In the genomic region with DNA sequence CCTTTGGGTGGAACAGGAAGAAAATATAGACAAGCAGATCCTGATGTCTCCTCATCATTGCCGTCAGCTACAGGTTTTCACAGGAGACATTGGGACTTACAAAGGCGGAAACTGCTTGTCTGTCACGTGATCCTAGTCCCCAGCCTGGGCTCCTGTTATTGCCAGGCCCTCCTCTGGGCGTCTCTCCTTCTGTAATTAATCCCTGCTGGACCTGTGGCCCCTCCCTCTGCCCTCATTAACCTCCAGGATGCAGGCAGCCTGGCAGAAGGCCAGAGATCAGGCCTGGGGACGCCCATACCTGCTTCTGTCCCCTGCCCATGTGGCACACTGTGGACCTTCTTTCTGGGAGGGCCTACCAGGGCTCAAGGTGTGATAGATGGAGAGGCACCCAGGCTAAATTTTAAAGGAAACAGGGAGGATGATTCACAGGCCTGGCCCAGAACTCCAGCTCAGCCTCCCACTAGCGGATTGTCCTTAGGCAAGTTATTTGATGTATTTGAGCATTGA, we compare ENCODE assay signal across 9 cellular contexts. TPM values are rescaled to one million over a fixed set of nuclear protein-coding genes. Genes with fewer than 3 reads are reported as not detected.
A peak's percentile ranks its signal among the peaks of the same experiment; 100 is the strongest.
DNase-seq lines count a peak whose midpoint lies in the region; ATAC-seq and TF ChIP-seq lines count a peak whose summit lies in the region.
"Had no signal": no experiment of that assay in that cellular context is flagged by ENCODE, and none has a peak within 500 bp of the region (broad histone marks: within the 10 kb centered on the region; RNA-seq: fewer than 3 reads in every experiment).

No MANE protein-coding gene starts in this region.

- H3K9me3 Mint-ChIP-seq in dendritic cell treated with granulocyte-macrophage colony-stimulating factor and Interleukin-4, amounts not matched to agents 40 ng/mL and 50 ng/mL, for 4 days = no peaks in the 10 kb centered on the region
- H3K9me3 Mint-ChIP-seq in endothelial cell (ENCODE audit: unreplicated experiment) = no peaks in the 10 kb centered on the region

- intact Hi-C loops in dendritic cell treated with granulocyte-macrophage colony-stimulating factor and Interleukin-4, amounts not matched to agents 40 ng/mL and 50 ng/mL, for 4 days (cut with micrococcal nuclease) = no loop called here
- intact Hi-C loops in posterior vena cava (cut with DNase I) = no loop called here

- peaks cover 89% of the 10 kb centered on the region for H3K4me1 Mint-ChIP-seq in dendritic cell treated with granulocyte-macrophage colony-stimulating factor and Interleukin-4, amounts not matched to agents 40 ng/mL and 50 ng/mL, for 4 days (ENCODE audit: low read depth)
- peaks cover 15% of the 10 kb centered on the region for H3K4me1 Mint-ChIP-seq in endothelial cell (ENCODE audit: unreplicated experiment)

- H3K27me3 Mint-ChIP-seq in dendritic cell treated with granulocyte-macrophage colony-stimulating factor and Interleukin-4, amounts not matched to agents 40 ng/mL and 50 ng/mL, for 4 days = no peaks in the 10 kb centered on the region
- H3K27me3 Mint-ChIP-seq in endothelial cell (ENCODE audit: unreplicated experiment) = peaks cover 14% of the 10 kb centered on the region

- no peak for ATAC-seq in HG03460 (IDR thresholded peaks at IDR 0.05; ENCODE audit: unreplicated experiment)

- H3K27ac Mint-ChIP-seq in dendritic cell treated with granulocyte-macrophage colony-stimulating factor and Interleukin-4, amounts not matched to agents 40 ng/mL and 50 ng/mL, for 4 days = peak overlapping the region; percentile 91
- no peak overlapping the region for H3K27ac Mint-ChIP-seq in endothelial cell (ENCODE audit: unreplicated experiment)

- H3K36me3 Mint-ChIP-seq in dendritic cell treated with granulocyte-macrophage colony-stimulating factor and Interleukin-4, amounts not matched to agents 40 ng/mL and 50 ng/mL, for 4 days (ENCODE audit: low read depth) = peaks cover 46% of the 10 kb centered on the region
- H3K36me3 Mint-ChIP-seq in endothelial cell (ENCODE audit: low read depth, unreplicated experiment) = no peaks in the 10 kb centered on the region

- peak; percentile 33 for DNase-seq in NCI-H187 treated with DMSO at 0.1 percent for 48 hours (lab: John Stamatoyannopoulos, UW)
- DNase-seq in NCI-H187 (lab: John Stamatoyannopoulos, UW) = no peak
- DNase-seq in NCI-H526 (lab: John Stamatoyannopoulos, UW) = peak; percentile 66 to 81
- peak; percentile 75 for DNase-seq in posterior vena cava (ENCODE audit: low spot score)
- no peak for DNase-seq in OCI-M2 (lab: John Stamatoyannopoulos, UW; ENCODE audit: unreplicated experiment)
- DNase-seq in endothelial cell (ENCODE audit: low spot score) = no peak

- no peak for TF ChIP-seq CTCF in endothelial cell (IDR thresholded peaks at IDR 0.05; ENCODE audit: unreplicated experiment)

- no peak overlapping the region for H3K4me3 Mint-ChIP-seq in dendritic cell treated with granulocyte-macrophage colony-stimulating factor and Interleukin-4, amounts not matched to agents 40 ng/mL and 50 ng/mL, for 4 days
- no peak overlapping the region for H3K4me3 Mint-ChIP-seq in endothelial cell (ENCODE audit: unreplicated experiment)

RNA-seq across cellular contexts. Expression of a gene that starts 2.4 kb away (rescaled TPM):
- total RNA-seq in posterior vena cava (not detected), endothelial cell (ENCODE audit: unreplicated experiment) (not detected)
- total RNA-seq: cardiac muscle cell had no signal

RNA-seq across cellular contexts. Expression of a gene that starts 2.6 kb away (rescaled TPM):
- total RNA-seq in posterior vena cava (1,000 to 10,000 TPM; 1,174 to 1,536 TPM), endothelial cell (ENCODE audit: unreplicated experiment) (11.9 TPM)

RNA-seq across cellular contexts. Expression of a gene that starts 7.2 kb away (rescaled TPM):
- 100 to 1,000 TPM; 286 to 472 TPM for total RNA-seq in posterior vena cava
- 2.8 TPM for total RNA-seq in endothelial cell (ENCODE audit: unreplicated experiment)

RNA-seq across cellular contexts. Expression of a gene that starts 10.7 kb away (rescaled TPM):
- total RNA-seq in posterior vena cava (1 to 10 TPM; 4.1 to 8.3 TPM), endothelial cell (ENCODE audit: unreplicated experiment) (not detected)
- total RNA-seq: cardiac muscle cell had no signal

RNA-seq across cellular contexts. Expression of a gene that starts 27.3 kb away (rescaled TPM):
- total RNA-seq in posterior vena cava (1 to 10 TPM; 1.5 to 3.5 TPM), endothelial cell (ENCODE audit: unreplicated experiment) (not detected)
- total RNA-seq: cardiac muscle cell had no signal

Comparison
In these comparisons a context has a peak if more than half of its experiments do, and no peak if none do; other contexts are left out.
1. DNase-seq: peak in NCI-H187 treated with DMSO at 0.1 percent for 48 hours (single experiment), NCI-H526 (2 of 2) and posterior vena cava (single experiment); none in NCI-H187 (0 of 2), OCI-M2 (single experiment) and endothelial cell (single experiment).
2. RNA of a gene that starts 2.6 kb away (total RNA-seq): 1,174 to 1,536 TPM in posterior vena cava; 11.9 TPM in endothelial cell (single experiment); every median in the first group is over 10 times any median in the second.
3. RNA of a gene that starts 7.2 kb away (total RNA-seq): 286 to 472 TPM in posterior vena cava; 2.8 TPM in endothelial cell (single experiment); every median in the first group is over 10 times any median in the second.